In genomic region chr12:130628304-130628703, GRCh38 we compare ENCODE assay signal across 25 cellular contexts.
"Had no signal": no experiment of that assay in that cellular context is flagged by ENCODE, and none has a peak within 500 bp of the region (broad histone marks: within the 10 kb centered on the region; RNA-seq: fewer than 3 reads in every experiment).

No MANE protein-coding gene starts in this region.

- ATAC-seq: left colon; left lung; lower lobe of right lung; naive thymus-derived CD8-positive, alpha-beta T cell; right cardiac atrium; stimulated activated memory B cell treated with anti-CD40 and anti-IgM and Interleukin-4, amounts not matched to agents 10 μg/mL and 1 μg/mL and 100 μg/mL, for 72 hours; stimulated activated naive CD8-positive, alpha-beta T cell treated with anti-CD3 and anti-CD28 coated beads, Interleukin-15, amount 100 ng/mL, for 72 hours had no signal

- H3K36me3 ChIP-seq: left lung, lower lobe of right lung, neutrophil, ovary, tibial nerve, vagina had no signal

- H3K27ac ChIP-seq: left lung, lower lobe of right lung, neutrophil, ovary, tibial nerve, vagina had no signal

- H3K27me3 ChIP-seq: ovary, tibial nerve, vagina had no signal

- H3K9me3 ChIP-seq: left lung, lower lobe of right lung, neutrophil, ovary, vagina had no signal

- H3K4me2 ChIP-seq: smooth muscle cell had no signal

- DNase-seq: hypothalamus; immature natural killer cell; kidney; left colon; left lung; lower lobe of right lung; mammary epithelial cell; mesenchymal stem cell; naive thymus-derived CD8-positive, alpha-beta T cell; occipital lobe; ovary; retina; right cardiac atrium; stimulated activated CD4-positive, alpha-beta T cell treated with anti-CD3 and anti-CD28 coated beads, Interleukin-1b, Interleukin-23, amount 100 ng/mL, for 48 hours; stimulated activated CD4-positive, alpha-beta T cell treated with anti-CD3 and anti-CD28 coated beads, Interleukin-2, amount 100 ng/mL, for 48 hours; stimulated activated CD4-positive, alpha-beta T cell treated with anti-CD3 and anti-CD28 coated beads, Interleukin-4, amount 100 ng/mL, for 4 hours; stimulated activated CD8-positive, alpha-beta memory T cell treated with anti-CD3 and anti-CD28 coated beads, Interleukin-4, amount 100 ng/mL, for 48 hours; stimulated activated naive CD4-positive, alpha-beta T cell treated with Interleukin-2 at 50 U/mL for 16 hours; stimulated activated naive CD8-positive, alpha-beta T cell treated with anti-CD3 and anti-CD28 coated beads, Interleukin-15, amount 100 ng/mL, for 72 hours; substantia nigra had no signal

- H3K4me3 ChIP-seq: left lung, lower lobe of right lung, ovary, smooth muscle cell, tibial nerve, vagina had no signal

- H3K4me1 ChIP-seq: left lung, lower lobe of right lung, tibial nerve, vagina had no signal
